ENCODE assay signal across 23 cellular contexts in genomic region chr5:91359957-91360609, GRCh38. TPM values are rescaled to one million over a fixed set of nuclear protein-coding genes. Genes with fewer than 3 reads are reported as not detected.
A peak's percentile ranks its signal among the peaks of the same experiment; 100 is the strongest.
DNase-seq lines count a peak whose midpoint lies in the region; ATAC-seq, FAIRE-seq and TF ChIP-seq lines count a peak whose summit lies in the region.
"Had no signal": no experiment of that assay in that cellular context is flagged by ENCODE, and none has a peak within 500 bp of the region (broad histone marks: within the 10 kb centered on the region; RNA-seq: fewer than 3 reads in every experiment).

No MANE protein-coding gene starts in this region.

- no peaks in the 10 kb centered on the region for H3K36me3 ChIP-seq in MM.1S (replicated peaks; ENCODE audit: insufficient read depth, low read length)
- H3K36me3 ChIP-seq in mesendoderm (ENCODE audit: control insufficient read depth, insufficient read depth, low read length), result no peaks in the 10 kb centered on the region
- H3K36me3 ChIP-seq: adrenal gland, heart left ventricle, sigmoid colon had no signal

- no peaks in the 10 kb centered on the region for H4K20me1 ChIP-seq in MM.1S (ENCODE audit: insufficient read depth, low read length)

- peak; percentile 85 for FAIRE-seq in RCC 7860 (lab: Jason Lieb, UNC)
- peak; percentile 90 for FAIRE-seq in colon (lab: Jason Lieb, UNC)
- FAIRE-seq: A549, endothelial cell of umbilical vein had no signal

- H3K56ac ChIP-seq in mesendoderm (ENCODE audit: low read length), result no peak overlapping the region

- no peak overlapping the region for H2BK15ac ChIP-seq in mesendoderm (replicated peaks; ENCODE audit: low read depth)

- no peaks in the 10 kb centered on the region for H3K27me3 ChIP-seq in MM.1S (replicated peaks; ENCODE audit: insufficient read depth, low read length)
- H3K27me3 ChIP-seq in mesendoderm (ENCODE audit: insufficient read depth, low read length, poor library complexity), result no peaks in the 10 kb centered on the region
- H3K27me3 ChIP-seq: adrenal gland, heart left ventricle, sigmoid colon had no signal

- no peaks in the 10 kb centered on the region for H3K79me1 ChIP-seq in mesendoderm (ENCODE audit: low read length)

- no peak overlapping the region for H2AK5ac ChIP-seq in mesendoderm (ENCODE audit: low read length)

- H3K4me2 ChIP-seq in MM.1S (ENCODE audit: low read depth, low read length) (0 out of 2 replicates have a peak overlapping the region, but pooled peaks have one; percentile 67), mesendoderm (ENCODE audit: low read length) (no peak overlapping the region)
- H3K4me2 ChIP-seq: A549 had no signal

- no peak overlapping the region for H2BK5ac ChIP-seq in mesendoderm (ENCODE audit: low read length)

- peaks cover 11% of the 10 kb centered on the region; the same call in 1 of the 2 replicates for H3F3A ChIP-seq in MM.1S (ENCODE audit: insufficient read depth, low read length)

- no peaks in the 10 kb centered on the region for H3K9me3 ChIP-seq in MM.1S (replicated peaks; ENCODE audit: insufficient read depth, low read length)
- H3K9me3 ChIP-seq: A549, adrenal gland, sigmoid colon had no signal

- H3K4me3 ChIP-seq in AG10803 (ENCODE audit: low read length), result no peak overlapping the region
- no peak overlapping the region for H3K4me3 ChIP-seq in MM.1S (ENCODE audit: low read length)
- no peak overlapping the region for H3K4me3 ChIP-seq in mesendoderm (ENCODE audit: low read length)
- H3K4me3 ChIP-seq: A549, adrenal gland, heart left ventricle, sigmoid colon had no signal

- no peaks in the 10 kb centered on the region for H3K79me2 ChIP-seq in MM.1S (ENCODE audit: low read length)
- H3K79me2 ChIP-seq in mesendoderm (ENCODE audit: control insufficient read depth, insufficient read depth, low read length), result no peaks in the 10 kb centered on the region

- TF ChIP-seq CTCF in AG10803 (conservative IDR thresholded peaks at IDR 0.05; ENCODE audit: low read length) (no peak), MM.1S (IDR thresholded peaks at IDR 0.05; ENCODE audit: low read length) (no peak)

- H3K27ac ChIP-seq in MM.1S (ENCODE audit: low read length), result no peak overlapping the region
- H3K27ac ChIP-seq in mesendoderm (ENCODE audit: low read depth, low read length), result no peak overlapping the region
- H3K27ac ChIP-seq: A549, adrenal gland, heart left ventricle, sigmoid colon had no signal

- WGBS in mesendoderm (ENCODE audit: extremely low coverage, insufficient coverage, low lambda C conversion rate), result no CpG with 5 or more reads among the region's 4 CpGs

- H2BK120ac ChIP-seq in mesendoderm (ENCODE audit: low read depth, low read length), result no peak overlapping the region

- H3K9me2 ChIP-seq in MM.1S (replicated peaks; ENCODE audit: insufficient read depth, low read length), result no peaks in the 10 kb centered on the region

- no peak overlapping the region for H2AFZ ChIP-seq in MM.1S (ENCODE audit: low read length)

- H3K9ac ChIP-seq in MM.1S (ENCODE audit: low read length) (no peak overlapping the region), mesendoderm (ENCODE audit: low read length) (no peak overlapping the region)

- peak; percentile 45 for DNase-seq in AG10803 (ENCODE audit: low read depth)
- no peak for DNase-seq in MM.1S
- DNase-seq in RCC 7860 (ENCODE audit: low spot score), result no peak
- DNase-seq in mesendoderm, result no peak
- no peak for DNase-seq in activated effector memory CD4-positive, alpha-beta T cell treated with Interleukin-2 at 50 U/mL for 16 hours
- no peak for DNase-seq in NCI-H69 (lab: John Stamatoyannopoulos, UW)
- DNase-seq: activated CD4-positive, CD25-positive, alpha-beta regulatory T cell treated with anti-CD3 and anti-CD28 coated beads, Interleukin-2, amount 50 U/mL, for 72 hours; activated T-cell treated with anti-CD3 and anti-CD28 coated beads, Interleukin-2, amount 50 U/mL, for 1 hour; adrenal gland; C1 segment of cervical spinal cord; Calu3; H9; heart left ventricle; NCI-H1436 treated with DMSO at 0.1 percent for 48 hours; NCI-H510A; nephron progenitor cell; PC-3; sigmoid colon; T-helper 9 cell had no signal

- no peak for ATAC-seq in GM21786 (IDR thresholded peaks at IDR 0.05; ENCODE audit: unreplicated experiment)
- ATAC-seq: A549, heart left ventricle, PC-3 had no signal

- no peak overlapping the region for H4K5ac ChIP-seq in mesendoderm (ENCODE audit: low read length)

- peaks cover 18% of the 10 kb centered on the region for H3K4me1 ChIP-seq in MM.1S (ENCODE audit: low read length)
- H3K4me1 ChIP-seq in mesendoderm (ENCODE audit: control insufficient read depth, low read depth, low read length), result no peaks in the 10 kb centered on the region
- H3K4me1 ChIP-seq: adrenal gland had no signal

- no peak overlapping the region for H3K4ac ChIP-seq in mesendoderm (ENCODE audit: low read depth, low read length)

- no peak overlapping the region for H3K23ac ChIP-seq in mesendoderm (ENCODE audit: low read length)

- no peak overlapping the region for H3K18ac ChIP-seq in mesendoderm (ENCODE audit: low read length)

- no peak overlapping the region for H4K8ac ChIP-seq in mesendoderm (ENCODE audit: low read depth, low read length)

RNA-seq across cellular contexts. Expression of gene ARRDC3, which starts 23.0 kb away (rescaled TPM):
- 3.7 TPM for polyA plus RNA-seq in mesendoderm (2013, experiment 1 of 2)
- polyA plus RNA-seq in mesendoderm (2013, experiment 2 of 2), result 3.6 TPM
